1 cellular context compared by ENCODE assay signal in the genomic region with DNA sequence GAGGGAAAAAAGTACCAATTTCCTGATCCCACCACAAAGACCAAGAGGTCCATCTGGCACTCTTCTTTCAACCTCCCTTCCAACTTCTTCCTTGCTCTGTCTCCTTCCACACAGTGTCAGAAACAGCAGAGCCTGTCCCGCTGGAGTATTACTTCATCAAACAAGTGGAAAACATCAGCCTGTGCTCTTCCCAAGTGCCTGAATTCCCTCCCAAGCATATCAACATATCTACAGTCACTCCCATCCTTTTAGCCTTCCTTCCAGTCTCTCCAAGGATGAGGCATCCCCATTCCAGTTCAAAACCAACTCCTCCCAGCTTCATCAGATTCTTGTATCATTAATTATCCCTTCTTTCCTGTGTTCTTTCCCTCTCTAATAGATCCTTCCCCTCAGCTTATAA.
TF ChIP-seq lines count a peak whose summit lies in the region.

No MANE protein-coding gene starts in this region.

TF ChIP-seq in HEK293, 187 proteins besides CTCF, POLR2A, EP300 and RAD21:
- TF ChIP-seq, protein P1, sequence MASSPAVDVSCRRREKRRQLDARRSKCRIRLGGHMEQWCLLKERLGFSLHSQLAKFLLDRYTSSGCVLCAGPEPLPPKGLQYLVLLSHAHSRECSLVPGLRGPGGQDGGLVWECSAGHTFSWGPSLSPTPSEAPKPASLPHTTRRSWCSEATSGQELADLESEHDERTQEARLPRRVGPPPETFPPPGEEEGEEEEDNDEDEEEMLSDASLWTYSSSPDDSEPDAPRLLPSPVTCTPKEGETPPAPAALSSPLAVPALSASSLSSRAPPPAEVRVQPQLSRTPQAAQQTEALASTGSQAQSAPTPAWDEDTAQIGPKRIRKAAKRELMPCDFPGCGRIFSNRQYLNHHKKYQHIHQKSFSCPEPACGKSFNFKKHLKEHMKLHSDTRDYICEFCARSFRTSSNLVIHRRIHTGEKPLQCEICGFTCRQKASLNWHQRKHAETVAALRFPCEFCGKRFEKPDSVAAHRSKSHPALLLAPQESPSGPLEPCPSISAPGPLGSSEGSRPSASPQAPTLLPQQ (tag by site-specific recombination; IDR thresholded peaks at IDR 0.05) = no peak
- TF ChIP-seq ZBTB17 (tag by site-specific recombination; IDR thresholded peaks at IDR 0.05) = 0 out of 2 replicates have a peak, but pooled peaks have one; percentile 19
- no peak for TF ChIP-seq ZSCAN16 (tag by site-specific recombination; IDR thresholded peaks at IDR 0.05)
TF ChIP-seq in HEK293: peak in this region for 1.
